In the genomic region with DNA sequence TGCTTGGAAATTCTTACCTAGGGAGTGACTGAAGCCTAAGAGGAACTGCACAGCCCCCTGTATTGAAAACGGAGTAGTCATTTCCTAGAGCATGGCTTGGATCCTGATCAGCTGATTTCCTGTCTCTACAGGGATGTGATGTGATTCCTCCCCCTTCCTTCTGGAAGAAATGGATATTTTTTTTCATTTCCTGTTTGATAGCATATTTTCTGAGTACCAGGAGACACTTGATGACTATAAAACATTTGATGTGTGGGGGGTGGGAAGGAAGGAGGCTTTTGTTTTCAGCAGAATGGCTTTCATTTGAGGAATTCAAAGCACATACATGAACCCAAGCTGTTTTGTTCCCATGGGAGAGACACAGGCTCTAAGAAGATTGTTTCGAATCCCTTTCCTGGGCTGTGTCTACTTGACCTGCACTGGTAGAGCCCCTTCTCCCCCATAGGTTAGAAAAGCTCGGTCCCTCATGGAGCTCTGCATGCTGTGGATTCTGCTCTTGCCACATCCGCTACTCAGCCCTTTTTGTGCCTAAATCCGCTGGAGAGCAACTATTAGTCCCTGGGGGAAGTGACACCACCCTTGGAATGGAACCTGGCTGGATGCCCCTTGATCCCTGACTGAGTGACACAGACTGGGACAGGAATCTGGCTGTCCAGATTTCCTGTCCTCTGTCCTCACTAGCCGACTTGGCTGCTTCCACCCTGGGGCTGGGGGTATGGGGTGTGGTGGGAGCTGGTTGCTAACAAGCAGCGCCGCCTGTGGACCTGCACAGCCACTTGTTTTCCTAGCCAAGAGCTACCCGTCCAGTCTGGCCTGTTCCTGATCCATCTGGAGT, we compare ENCODE assay signal across 8 cellular contexts.
DNase-seq lines count a peak whose midpoint lies in the region; ATAC-seq and TF ChIP-seq lines count a peak whose summit lies in the region.

No MANE protein-coding gene starts in this region.

- intact Hi-C loops in activated naive CD4-positive, alpha-beta T cell treated with anti-CD3 and anti-CD28 coated beads for 36 hours (cut with micrococcal nuclease): no loop called here

- peak; percentile 58 for TF ChIP-seq CTCF in epithelial cell of esophagus (IDR thresholded peaks at IDR 0.05; ENCODE audit: insufficient read depth, low read depth, low read length, missing control alignments)

- peak overlapping the region in 8 of 11 experiments; percentile 6 to 45 (median 19); a peak in 10 of 22 replicates for H3K27ac ChIP-seq in BLaER1 treated with 17β-estradiol and CSF1 and Interleukin-3, amounts not matched to agents 10 nM and 100 nM
- peak overlapping the region; percentile 27 to 54 for H3K27ac ChIP-seq in mucosa of rectum (ENCODE audit: low read depth in 2 of 2, low read length in 2 of 2)

- no peaks in the 10 kb centered on the region for H3K9me3 ChIP-seq in BLaER1 treated with 17β-estradiol and CSF1 and Interleukin-3, amounts not matched to agents 10 nM and 100 nM (replicated peaks in 1 of 11)
- H3K9me3 ChIP-seq in mucosa of rectum (ENCODE audit: control insufficient read depth in 2 of 2, low read length in 2 of 2): no peaks in the 10 kb centered on the region

- H3K27me3 Mint-ChIP-seq in activated naive CD4-positive, alpha-beta T cell treated with anti-CD3 and anti-CD28 coated beads, Interleukin-2, amount 10 ng/mL, durations not matched to agents 7 days and 5 days: peaks cover 11% of the 10 kb centered on the region
- peaks cover 2% of the 10 kb centered on the region for H3K27me3 Mint-ChIP-seq in activated naive CD4-positive, alpha-beta T cell treated with anti-CD3 and anti-CD28 coated beads for 36 hours (ENCODE audit: low read depth)

- H3K27me3 ChIP-seq in BLaER1 treated with 17β-estradiol and CSF1 and Interleukin-3, amounts not matched to agents 10 nM and 100 nM: no peaks in the 10 kb centered on the region
- H3K27me3 ChIP-seq in mucosa of rectum (ENCODE audit: control insufficient read depth in 2 of 2, insufficient read depth in 2 of 2, low read length in 2 of 2): no peaks in the 10 kb centered on the region

- peaks cover 0 to 9% (median 3%) of the 10 kb centered on the region in 11 experiments; a peak in 6 of 22 replicates for H3K36me3 ChIP-seq in BLaER1 treated with 17β-estradiol and CSF1 and Interleukin-3, amounts not matched to agents 10 nM and 100 nM
- H3K36me3 ChIP-seq in mucosa of rectum (ENCODE audit: control insufficient read depth in 2 of 2, insufficient read depth in 2 of 2, low read length in 2 of 2): no peaks in the 10 kb centered on the region

- peaks cover 9% of the 10 kb centered on the region for H3K4me1 Mint-ChIP-seq in activated naive CD4-positive, alpha-beta T cell treated with anti-CD3 and anti-CD28 coated beads, Interleukin-2, amount 10 ng/mL, durations not matched to agents 7 days and 5 days
- H3K4me1 Mint-ChIP-seq in activated naive CD4-positive, alpha-beta T cell treated with anti-CD3 and anti-CD28 coated beads for 36 hours (ENCODE audit: low read depth): peaks cover 5% of the 10 kb centered on the region

- CTCF ChIA-PET in activated naive CD4-positive, alpha-beta T cell treated with anti-CD3 and anti-CD28 coated beads, Interleukin-2, amount 10 ng/mL, durations not matched to agents 7 days and 5 days (lab: Charles Lee): interaction anchor here (0.7 to 1.0 kb wide), 3 partner anchors 26 to 58 kb away, joined by 3 to 4 read pairs (median 3); no protein-coding TSS in a partner anchor
- CTCF ChIA-PET in activated naive CD4-positive, alpha-beta T cell treated with anti-CD3 and anti-CD28 coated beads for 36 hours (lab: Charles Lee): interaction anchor here (1.5 kb wide), 1 partner anchor 60 kb away, joined by 4 read pairs; no protein-coding TSS in a partner anchor

- H4K20me1 ChIP-seq in BLaER1 treated with 17β-estradiol and CSF1 and Interleukin-3, amounts not matched to agents 10 nM and 100 nM: peaks cover 14 to 100% (median 58%) of the 10 kb centered on the region in 11 experiments; a peak in 20 of 22 replicates

- H3K4me3 Mint-ChIP-seq in activated naive CD4-positive, alpha-beta T cell treated with anti-CD3 and anti-CD28 coated beads, Interleukin-2, amount 10 ng/mL, durations not matched to agents 7 days and 5 days: no peak overlapping the region
- H3K4me3 Mint-ChIP-seq in activated naive CD4-positive, alpha-beta T cell treated with anti-CD3 and anti-CD28 coated beads for 36 hours: no peak overlapping the region

- DNase-seq in NCI-H446 treated with DMSO at 0.1 percent for 48 hours (lab: John Stamatoyannopoulos, UW): peak; percentile 21
- peak; percentile 95 for DNase-seq in epithelial cell of esophagus (ENCODE audit: low read depth)
- no peak for DNase-seq in activated naive CD4-positive, alpha-beta T cell treated with anti-CD3 and anti-CD28 coated beads, Interleukin-2, amount 10 ng/mL, durations not matched to agents 7 days and 5 days
- no peak for DNase-seq in activated naive CD4-positive, alpha-beta T cell treated with anti-CD3 and anti-CD28 coated beads for 36 hours
- no peak for DNase-seq in activated effector memory CD4-positive, alpha-beta T cell treated with Interleukin-2 at 50 U/mL for 16 hours

- no peak for ATAC-seq in GM18517 (IDR thresholded peaks at IDR 0.05; ENCODE audit: unreplicated experiment)

- peaks cover 35 to 53% (median 41%) of the 10 kb centered on the region in 10 experiments for H3K4me1 ChIP-seq in BLaER1 treated with 17β-estradiol and CSF1 and Interleukin-3, amounts not matched to agents 10 nM and 100 nM
- H3K4me1 ChIP-seq in mucosa of rectum (ENCODE audit: control insufficient read depth in 2 of 2, insufficient read depth in 2 of 2, low read length in 2 of 2): peaks cover 11 to 37% of the 10 kb centered on the region in 2 donors

- H3K27ac Mint-ChIP-seq in activated naive CD4-positive, alpha-beta T cell treated with anti-CD3 and anti-CD28 coated beads, Interleukin-2, amount 10 ng/mL, durations not matched to agents 7 days and 5 days: no peak overlapping the region
- H3K27ac Mint-ChIP-seq in activated naive CD4-positive, alpha-beta T cell treated with anti-CD3 and anti-CD28 coated beads for 36 hours: no peak overlapping the region

- no peaks in the 10 kb centered on the region for H3K9me3 Mint-ChIP-seq in activated naive CD4-positive, alpha-beta T cell treated with anti-CD3 and anti-CD28 coated beads, Interleukin-2, amount 10 ng/mL, durations not matched to agents 7 days and 5 days
- H3K9me3 Mint-ChIP-seq in activated naive CD4-positive, alpha-beta T cell treated with anti-CD3 and anti-CD28 coated beads for 36 hours: no peaks in the 10 kb centered on the region

- peak overlapping the region in 6 of 11 experiments; percentile 1 to 37 (median 26); a peak in 5 of 22 replicates for H3K9ac ChIP-seq in BLaER1 treated with 17β-estradiol and CSF1 and Interleukin-3, amounts not matched to agents 10 nM and 100 nM
- H3K9ac ChIP-seq in mucosa of rectum (ENCODE audit: low read depth in 1 of 2, low read length in 2 of 2): no peak overlapping the region

- no peak overlapping the region for H3K4me3 ChIP-seq in BLaER1 treated with 17β-estradiol and CSF1 and Interleukin-3, amounts not matched to agents 10 nM and 100 nM
- no peak overlapping the region for H3K4me3 ChIP-seq in epithelial cell of esophagus (ENCODE audit: low read length)
- no peak overlapping the region for H3K4me3 ChIP-seq in mucosa of rectum (ENCODE audit: low read length in 2 of 2)

- H3K4me2 ChIP-seq in BLaER1 treated with 17β-estradiol and CSF1 and Interleukin-3, amounts not matched to agents 10 nM and 100 nM: peak overlapping the region; percentile 58 to 85 (median 72)

- H3K36me3 Mint-ChIP-seq in activated naive CD4-positive, alpha-beta T cell treated with anti-CD3 and anti-CD28 coated beads, Interleukin-2, amount 10 ng/mL, durations not matched to agents 7 days and 5 days: no peaks in the 10 kb centered on the region
- H3K36me3 Mint-ChIP-seq in activated naive CD4-positive, alpha-beta T cell treated with anti-CD3 and anti-CD28 coated beads for 36 hours (ENCODE audit: low read depth): no peaks in the 10 kb centered on the region

Comparison
In these comparisons a context has a peak if more than half of its experiments do, and no peak if none do; other contexts are left out.
1. H3K9ac ChIP-seq: peak in BLaER1 treated with 17β-estradiol and CSF1 and Interleukin-3, amounts not matched to agents 10 nM and 100 nM (6 of 11); none in mucosa of rectum (0 of 2).
2. DNase-seq: peak in NCI-H446 treated with DMSO at 0.1 percent for 48 hours (single experiment) and epithelial cell of esophagus (single experiment); none in activated naive CD4-positive, alpha-beta T cell treated with anti-CD3 and anti-CD28 coated beads, Interleukin-2, amount 10 ng/mL, durations not matched to agents 7 days and 5 days (single experiment), activated naive CD4-positive, alpha-beta T cell treated with anti-CD3 and anti-CD28 coated beads for 36 hours (single experiment) and activated effector memory CD4-positive, alpha-beta T cell treated with Interleukin-2 at 50 U/mL for 16 hours (single experiment).